Comparison of ENCODE assay signal across 11 cellular contexts in genomic region chr2:2328847-2329246, GRCh38. TPM values are rescaled to one million over a fixed set of nuclear protein-coding genes. Genes with fewer than 3 reads are reported as not detected.
DNase-seq lines count a peak whose midpoint lies in the region; ATAC-seq, FAIRE-seq and TF ChIP-seq lines count a peak whose summit lies in the region.
"Had no signal": no experiment of that assay in that cellular context is flagged by ENCODE, and none has a peak within 500 bp of the region (broad histone marks: within the 10 kb centered on the region; RNA-seq: fewer than 3 reads in every experiment).

No MANE protein-coding gene starts in this region.

- TF ChIP-seq RAD21 in GM12878 (IDR thresholded peaks at IDR 0.05; ENCODE audit: insufficient read depth, low read depth, low read length): no peak

- H3K27ac Mint-ChIP-seq in activated naive CD8-positive, alpha-beta T cell treated with anti-CD3 and anti-CD28 coated beads, Interleukin-2, amount 50 U/mL, for 24 hours: no peak overlapping the region
- no peak overlapping the region for H3K27ac Mint-ChIP-seq in activated naive CD8-positive, alpha-beta T cell treated with anti-CD3 and anti-CD28 coated beads for 36 hours
- H3K27ac Mint-ChIP-seq: stimulated activated naive B cell treated with anti-CD40 and anti-IgM and Interleukin-4, amounts not matched to agents 10 μg/mL and 1 μg/mL and 100 μg/mL, for 72 hours had no signal

- intact Hi-C loops in GM12878 (cut with micrococcal nuclease; ENCODE audit: unreplicated experiment): no loop called here
- intact Hi-C loops in left lung (cut with DNase I): no loop called here

- SMC1A ChIA-PET in GM12878 (lab: Charles Lee; ENCODE audit: uncharacterized antibody, unreplicated experiment): no interaction called here

- H3K27ac ChIP-seq in GM12878 (ENCODE audit: control insufficient read depth, insufficient read depth): no peak overlapping the region
- no peak overlapping the region for H3K27ac ChIP-seq in left lung
- H3K27ac ChIP-seq: ascending aorta, C4-2B had no signal

- no peak for FAIRE-seq in GM12878 (lab: Jason Lieb, UNC)
- no peak for FAIRE-seq in urothelium cell line (lab: Jason Lieb, UNC)

- TF ChIP-seq POLR2A in GM12878 (IDR thresholded peaks at IDR 0.05; ENCODE audit: low read depth, low read length): no peak

- peak; percentile 4 for DNase-seq in activated naive CD8-positive, alpha-beta T cell treated with anti-CD3 and anti-CD28 coated beads, Interleukin-2, amount 50 U/mL, for 24 hours
- no peak for DNase-seq in activated naive CD8-positive, alpha-beta T cell treated with anti-CD3 and anti-CD28 coated beads for 36 hours
- peak; percentile 55 for DNase-seq in NCI-H2227 (lab: John Stamatoyannopoulos, UW; ENCODE audit: unreplicated experiment)
- DNase-seq in GM12878 (ENCODE audit: low read depth, low spot score): no peak
- peak; percentile 20 for DNase-seq in urothelium cell line (ENCODE audit: low spot score)
- DNase-seq in H4 (ENCODE audit: low spot score): no peak
- no peak for DNase-seq in left lung
- DNase-seq: stimulated activated naive B cell treated with anti-CD40 and anti-IgM and Interleukin-4, amounts not matched to agents 10 μg/mL and 1 μg/mL and 100 μg/mL, for 72 hours had no signal

- in situ Hi-C loops in GM12878 (cut with MboI): no loop called here

- H3K36me3 Mint-ChIP-seq in activated naive CD8-positive, alpha-beta T cell treated with anti-CD3 and anti-CD28 coated beads, Interleukin-2, amount 50 U/mL, for 24 hours (ENCODE audit: low read depth): no peaks in the 10 kb centered on the region
- no peaks in the 10 kb centered on the region for H3K36me3 Mint-ChIP-seq in activated naive CD8-positive, alpha-beta T cell treated with anti-CD3 and anti-CD28 coated beads for 36 hours
- H3K36me3 Mint-ChIP-seq: stimulated activated naive B cell treated with anti-CD40 and anti-IgM and Interleukin-4, amounts not matched to agents 10 μg/mL and 1 μg/mL and 100 μg/mL, for 72 hours had no signal

- H3K4me3 Mint-ChIP-seq in activated naive CD8-positive, alpha-beta T cell treated with anti-CD3 and anti-CD28 coated beads, Interleukin-2, amount 50 U/mL, for 24 hours: no peak overlapping the region
- H3K4me3 Mint-ChIP-seq in activated naive CD8-positive, alpha-beta T cell treated with anti-CD3 and anti-CD28 coated beads for 36 hours: no peak overlapping the region
- H3K4me3 Mint-ChIP-seq: stimulated activated naive B cell treated with anti-CD40 and anti-IgM and Interleukin-4, amounts not matched to agents 10 μg/mL and 1 μg/mL and 100 μg/mL, for 72 hours had no signal

- BruUV-seq in GM12878 (replicated peaks; lab: Mats Ljungman, UMichigan): no TSS peak

- H3K9me3 ChIP-seq in GM12878 (replicated peaks; ENCODE audit: control insufficient read depth, insufficient read depth, low read length) (no peaks in the 10 kb centered on the region), left lung (no peaks in the 10 kb centered on the region)
- H3K9me3 ChIP-seq: ascending aorta had no signal

- WGBS in GM12878 (ENCODE audit: insufficient coverage, insufficient replicate concordance, low lambda C conversion rate, missing lambda C conversion rate): 63% methylated on average over 2 of the region's 2 CpGs

- RAD21 ChIA-PET in GM12878 (lab: Charles Lee; ENCODE audit: unreplicated experiment): no interaction called here

- no peaks in the 10 kb centered on the region for H3K9me3 Mint-ChIP-seq in activated naive CD8-positive, alpha-beta T cell treated with anti-CD3 and anti-CD28 coated beads, Interleukin-2, amount 50 U/mL, for 24 hours
- no peaks in the 10 kb centered on the region for H3K9me3 Mint-ChIP-seq in activated naive CD8-positive, alpha-beta T cell treated with anti-CD3 and anti-CD28 coated beads for 36 hours

- H3K4me3 ChIP-seq in GM12878 (no peak overlapping the region), left lung (no peak overlapping the region)
- H3K4me3 ChIP-seq: ascending aorta had no signal

- no peak for TF ChIP-seq EP300 in GM12878 (IDR thresholded peaks at IDR 0.05; ENCODE audit: borderline replicate concordance in 1 of 2, control insufficient read depth in 1 of 2, low read depth in 2 of 2, low read length in 2 of 2)

- H3K4me1 ChIP-seq in GM12878 (ENCODE audit: control insufficient read depth, insufficient read depth, low read length): no peaks in the 10 kb centered on the region
- no peaks in the 10 kb centered on the region for H3K4me1 ChIP-seq in left lung
- H3K4me1 ChIP-seq: ascending aorta had no signal

- H3K36me3 ChIP-seq in GM12878 (ENCODE audit: control insufficient read depth in 2 of 2, insufficient read depth in 2 of 2, low read length in 1 of 2) (no peaks in the 10 kb centered on the region), left lung (no peaks in the 10 kb centered on the region)
- H3K36me3 ChIP-seq: ascending aorta had no signal

- POLR2A ChIA-PET in GM12878 (lab: Charles Lee): no interaction called here

- H3K27me3 Mint-ChIP-seq in activated naive CD8-positive, alpha-beta T cell treated with anti-CD3 and anti-CD28 coated beads, Interleukin-2, amount 50 U/mL, for 24 hours: no peaks in the 10 kb centered on the region
- no peaks in the 10 kb centered on the region for H3K27me3 Mint-ChIP-seq in activated naive CD8-positive, alpha-beta T cell treated with anti-CD3 and anti-CD28 coated beads for 36 hours
- H3K27me3 Mint-ChIP-seq: stimulated activated naive B cell treated with anti-CD40 and anti-IgM and Interleukin-4, amounts not matched to agents 10 μg/mL and 1 μg/mL and 100 μg/mL, for 72 hours had no signal

- no peaks in the 10 kb centered on the region for H4K20me1 ChIP-seq in GM12878 (ENCODE audit: control insufficient read depth, insufficient read depth)

- TF ChIP-seq CTCF in GM12878 (IDR thresholded peaks at IDR 0.05 in 2 of 3, conservative IDR thresholded peaks at IDR 0.05 in 1 of 3; ENCODE audit: control insufficient read depth in 2 of 3, extremely low read depth in 1 of 3, insufficient read depth in 1 of 3, low read depth in 3 of 3, low read length in 3 of 3) (no peak), left lung (IDR thresholded peaks at IDR 0.05) (no peak)

- no peak overlapping the region for H3K9ac ChIP-seq in GM12878 (ENCODE audit: control insufficient read depth, insufficient read depth, low read length)

- H3K4me1 Mint-ChIP-seq in activated naive CD8-positive, alpha-beta T cell treated with anti-CD3 and anti-CD28 coated beads, Interleukin-2, amount 50 U/mL, for 24 hours: no peaks in the 10 kb centered on the region
- no peaks in the 10 kb centered on the region for H3K4me1 Mint-ChIP-seq in activated naive CD8-positive, alpha-beta T cell treated with anti-CD3 and anti-CD28 coated beads for 36 hours
- H3K4me1 Mint-ChIP-seq: stimulated activated naive B cell treated with anti-CD40 and anti-IgM and Interleukin-4, amounts not matched to agents 10 μg/mL and 1 μg/mL and 100 μg/mL, for 72 hours had no signal

- no peaks in the 10 kb centered on the region for H3K79me2 ChIP-seq in GM12878 (ENCODE audit: control insufficient read depth, insufficient read depth, low read length)

- ATAC-seq in activated naive CD8-positive, alpha-beta T cell treated with anti-CD3 and anti-CD28 coated beads, Interleukin-2, amount 50 U/mL, for 24 hours: no peak
- ATAC-seq in GM12878 (no peak), GM21529 (IDR thresholded peaks at IDR 0.05; ENCODE audit: unreplicated experiment) (no peak), left lung (no peak)

- H3K27me3 ChIP-seq in GM12878 (replicated peaks in 1 of 2; ENCODE audit: control insufficient read depth in 2 of 2, insufficient read depth in 2 of 2, low read length in 1 of 2): no peaks in the 10 kb centered on the region
- no peaks in the 10 kb centered on the region for H3K27me3 ChIP-seq in left lung
- H3K27me3 ChIP-seq: ascending aorta had no signal

- no peak overlapping the region for H3K4me2 ChIP-seq in GM12878 (ENCODE audit: control insufficient read depth, insufficient read depth)

- CTCF ChIA-PET in GM12878 (lab: Yijun Ruan, JAX): interaction anchor here (1.6 kb wide), 1 partner anchor 15 kb away, joined by 5 read pairs; no protein-coding TSS in a partner anchor

- H2AFZ ChIP-seq in GM12878 (ENCODE audit: control insufficient read depth, low read depth, low read length): no peak overlapping the region

RNA-seq across cellular contexts. Expression of gene MYT1L, which starts 2.2 kb away (rescaled TPM):
- total RNA-seq in activated naive CD8-positive, alpha-beta T cell treated with anti-CD3 and anti-CD28 coated beads for 36 hours: under 1 TPM in 1 of 2 experiments, not detected in 1; 0.10 TPM
- total RNA-seq in GM12878 (2013; cell fraction: nucleolus; rRNA removed): not detected in 2 replicates
- total RNA-seq in GM12878 (2014; rRNA removed) (not detected in 2 replicates), GM12878 (2014; rRNA removed; fragmentation: Illumina TruSeq; extraction: Trizol) (not detected in 2 replicates), GM12878 (2021) (not detected in 2 replicates), left lung (not detected)
- not detected for polyA plus RNA-seq in GM12878 (2011; ENCODE audit: low read depth)
- polyA plus RNA-seq in GM12878 (2011; rRNA removed) (not detected in 2 replicates), GM12878 (2014; fragmentation: Illumina TruSeq; extraction: Trizol) (not detected in 2 replicates), GM12878 (2014; fragmentation: Nextera tagmentation; extraction: Ambion mirVana) (not detected), GM12878 (2014; rRNA removed) (not detected in 2 replicates), GM12878 (2016; fragmentation: Nextera tagmentation; extraction: Ambion mirVana) (not detected)
- polyA plus RNA-seq in GM12878 (2011; cell fraction: cytosol; rRNA removed): not detected in 2 replicates
- polyA plus RNA-seq in GM12878 (2011; cell fraction: nucleus; rRNA removed): not detected in 2 replicates
- polyA plus RNA-seq in GM12878 (2012): 0.09 and 0.10 TPM in 2 replicates
- polyA minus RNA-seq in GM12878 (2011; rRNA and poly(A)+ RNA removed): not detected in 2 replicates
- polyA minus RNA-seq in GM12878 (2011; cell fraction: cytosol; rRNA and poly(A)+ RNA removed): not detected in 2 replicates
- 0.29 TPM in 1 of 2 replicates, not detected in the other for polyA minus RNA-seq in GM12878 (2011; cell fraction: nucleus; rRNA and poly(A)+ RNA removed)
- total RNA-seq in H4 (2014; rRNA removed; shearing (Covaris generic)): 0.04 and 0.17 TPM in 2 replicates
- total RNA-seq: ascending aorta had no signal

Comparison
In these comparisons a context has a peak if more than half of its experiments do, and no peak if none do; other contexts are left out.
1. DNase-seq: peak in activated naive CD8-positive, alpha-beta T cell treated with anti-CD3 and anti-CD28 coated beads, Interleukin-2, amount 50 U/mL, for 24 hours (single experiment), NCI-H2227 (single experiment) and urothelium cell line (single experiment); none in activated naive CD8-positive, alpha-beta T cell treated with anti-CD3 and anti-CD28 coated beads for 36 hours (single experiment), GM12878 (single experiment), H4 (single experiment) and left lung (0 of 2).